In genomic region chr11:2702771-2703486, GRCh38 we compare ENCODE assay signal across 16 cellular contexts. TPM values are rescaled to one million over a fixed set of nuclear protein-coding genes. Genes with fewer than 3 reads are reported as not detected.
DNase-seq lines count a peak whose midpoint lies in the region; ATAC-seq, FAIRE-seq and TF ChIP-seq lines count a peak whose summit lies in the region.
"Had no signal": no experiment of that assay in that cellular context is flagged by ENCODE, and none has a peak within 500 bp of the region (broad histone marks: within the 10 kb centered on the region; RNA-seq: fewer than 3 reads in every experiment).

No MANE protein-coding gene starts in this region.

- WGBS in H1 (ENCODE audit: extremely low coverage in 1 of 2, insufficient coverage in 1 of 2, insufficient read length in 1 of 2, insufficient replicate concordance in 2 of 2, low coverage in 1 of 2, low lambda C conversion rate in 2 of 2, missing lambda C conversion rate in 1 of 2), 2 experiments: 72% methylated on average over 19 of the region's 19 CpGs; no CpG with 5 or more reads in 1 of the 2 experiments

- H3K9me3 Mint-ChIP-seq in neural crest cell: no peaks in the 10 kb centered on the region
- H3K9me3 Mint-ChIP-seq in activated T-helper 17 cell treated with anti-CD3 and anti-CD28 coated beads, Interleukin-2, amount 50 U/mL, for 72 hours: no peaks in the 10 kb centered on the region

- peaks cover 0 to 13% of the 10 kb centered on the region in 2 experiments; a peak in 2 of 4 replicates for H3K79me2 ChIP-seq in H1 (ENCODE audit: control insufficient read depth in 1 of 2, insufficient read depth in 2 of 2, low read length in 2 of 2)

- peak overlapping the region; percentile 32 for H3K4ac ChIP-seq in H1 (replicated peaks; ENCODE audit: insufficient read length, low read depth, low read length)

- TF ChIP-seq POLR2A in H1 (IDR thresholded peaks at IDR 0.05; ENCODE audit: control extremely low read depth in 1 of 2, low read depth in 2 of 2, low read length in 2 of 2) (no peak), GM12891 (IDR thresholded peaks at IDR 0.05; ENCODE audit: low read depth, low read length) (no peak)

- H4K8ac ChIP-seq in H1 (ENCODE audit: extremely low read depth, insufficient read depth, low read length): no peak overlapping the region; the same call in 1 of the 2 replicates

- H3K27me3 ChIP-seq in left ventricle myocardium inferior (ENCODE audit: low read depth) (no peaks in the 10 kb centered on the region), right atrium auricular region (no peaks in the 10 kb centered on the region), H1 (replicated peaks in 1 of 4; ENCODE audit: control insufficient read depth in 3 of 4, extremely low read depth in 1 of 4, insufficient read depth in 3 of 4, low read length in 3 of 4) (peaks cover 5 to 56% (median 32%) of the 10 kb centered on the region in 4 experiments)
- H3K27me3 ChIP-seq: vagina had no signal

- no peak overlapping the region for H3K27ac Mint-ChIP-seq in neural crest cell (ENCODE audit: unreplicated experiment)
- H3K27ac Mint-ChIP-seq in activated T-helper 17 cell treated with anti-CD3 and anti-CD28 coated beads, Interleukin-2, amount 50 U/mL, for 72 hours: no peak overlapping the region
- H3K27ac Mint-ChIP-seq: activated CD4-positive, alpha-beta T cell treated with anti-CD3 and anti-CD28 coated beads, Interleukin-2, amount 10 ng/mL, durations not matched to agents 7 days and 5 days; activated naive CD8-positive, alpha-beta T cell treated with anti-CD3 and anti-CD28 coated beads, Interleukin-2, amount 10 ng/mL, durations not matched to agents 7 days and 5 days had no signal

- no peak overlapping the region for H2AFZ ChIP-seq in H1 (ENCODE audit: low read length)

- H2BK5ac ChIP-seq in H1 (ENCODE audit: low read depth, low read length): peak overlapping the region; percentile 71; the same call in 1 of the 2 replicates

- peak; percentile 5 for DNase-seq in left ventricle myocardium inferior
- no peak for DNase-seq in right atrium auricular region (ENCODE audit: low spot score)
- DNase-seq in H1 (ENCODE audit: low read depth in 1 of 2, low spot score in 2 of 2): no peak
- no peak for DNase-seq in neural crest cell (ENCODE audit: low read depth, low spot score)
- no peak for DNase-seq in DMS53 (lab: John Stamatoyannopoulos, UW)
- no peak for DNase-seq in GM12891 (ENCODE audit: insufficient read length, low spot score)
- DNase-seq: activated CD4-positive, alpha-beta T cell treated with anti-CD3 and anti-CD28 coated beads, Interleukin-2, amount 10 ng/mL, durations not matched to agents 7 days and 5 days; activated naive CD8-positive, alpha-beta T cell treated with anti-CD3 and anti-CD28 coated beads, Interleukin-2, amount 10 ng/mL, durations not matched to agents 7 days and 5 days; activated T-cell treated with anti-CD3 and anti-CD28 coated beads for 4 hours; NCI-H1105 had no signal

- peaks cover 13% of the 10 kb centered on the region for H3K27me3 Mint-ChIP-seq in neural crest cell (ENCODE audit: low read depth)
- no peaks in the 10 kb centered on the region for H3K27me3 Mint-ChIP-seq in activated T-helper 17 cell treated with anti-CD3 and anti-CD28 coated beads, Interleukin-2, amount 50 U/mL, for 72 hours

- H4K20me1 ChIP-seq in H1 (replicated peaks in 1 of 2; ENCODE audit: control insufficient read depth in 1 of 2, insufficient read depth in 2 of 2, low read length in 2 of 2): peaks cover 2 to 4% of the 10 kb centered on the region in 2 experiments

- POLR2A ChIA-PET in H1 (lab: Charles Lee; ENCODE audit: partially characterized antibody): interaction anchor here (0.7 to 2.0 kb wide), 5 partner anchors 9 to 182 kb away, joined by 3 to 11 read pairs (median 3); partner anchors contain the start of gene CDKN1C

- TF ChIP-seq RAD21 in H1 (IDR thresholded peaks at IDR 0.05 in 1 of 2, conservative IDR thresholded peaks at IDR 0.05 in 1 of 2; ENCODE audit: low read depth in 2 of 2, low read length in 2 of 2): no peak

- FAIRE-seq in H1 (lab: Jason Lieb, UNC) (no peak), GM12891 (lab: Jason Lieb, UNC) (no peak)
- FAIRE-seq: bronchial epithelial cell, D721Med, GM18507 had no signal

- H3K18ac ChIP-seq in H1 (ENCODE audit: extremely low read depth, low read length): peak overlapping the region; percentile 48

- H3K23me2 ChIP-seq in H1 (ENCODE audit: low read depth, low read length): peaks cover 5% of the 10 kb centered on the region; the same call in 1 of the 2 replicates

- intact Hi-C loops in left ventricle myocardium inferior (cut with micrococcal nuclease): no loop called here

- peak overlapping the region; percentile 72 for H4K91ac ChIP-seq in H1 (replicated peaks; ENCODE audit: insufficient read length, low read length)

- H3K4me1 Mint-ChIP-seq in neural crest cell: peaks cover 39% of the 10 kb centered on the region
- peaks cover 4% of the 10 kb centered on the region for H3K4me1 Mint-ChIP-seq in activated T-helper 17 cell treated with anti-CD3 and anti-CD28 coated beads, Interleukin-2, amount 50 U/mL, for 72 hours

- no peak for TF ChIP-seq EP300 in H1 (IDR thresholded peaks at IDR 0.05; ENCODE audit: borderline replicate concordance in 1 of 2, low read depth in 2 of 2, low read length in 2 of 2)

- TF ChIP-seq CTCF in left ventricle myocardium inferior (IDR thresholded peaks at IDR 0.05; ENCODE audit: borderline replicate concordance): no peak
- TF ChIP-seq CTCF in right atrium auricular region (IDR thresholded peaks at IDR 0.05): no peak
- no peak for TF ChIP-seq CTCF in H1 (IDR thresholded peaks at IDR 0.05; ENCODE audit: control extremely low read depth in 1 of 3, insufficient read depth in 1 of 3, low read depth in 1 of 3, low read length in 3 of 3)
- no peak for TF ChIP-seq CTCF in neural crest cell (conservative IDR thresholded peaks at IDR 0.05)

- H3K9me3 ChIP-seq in left ventricle myocardium inferior (replicated peaks): peaks cover 7% of the 10 kb centered on the region
- H3K9me3 ChIP-seq in right atrium auricular region: no peaks in the 10 kb centered on the region
- H3K9me3 ChIP-seq in H1 (ENCODE audit: insufficient read depth in 2 of 2, low read depth in 1 of 2, low read length in 1 of 2): peaks cover 5 to 12% of the 10 kb centered on the region in 2 experiments; a peak in 3 of 4 replicates
- H3K9me3 ChIP-seq: vagina had no signal

- no peak for ATAC-seq in activated T-helper 17 cell treated with anti-CD3 and anti-CD28 coated beads, Interleukin-2, amount 50 U/mL, for 72 hours (replicated peaks)
- ATAC-seq in GM21528 (IDR thresholded peaks at IDR 0.05; ENCODE audit: low FRiP score, unreplicated experiment): no peak

- no peak overlapping the region for H3K23ac ChIP-seq in H1 (ENCODE audit: insufficient read length)

- peak overlapping the region; percentile 81 for H3K4me3 Mint-ChIP-seq in neural crest cell
- H3K4me3 Mint-ChIP-seq in activated T-helper 17 cell treated with anti-CD3 and anti-CD28 coated beads, Interleukin-2, amount 50 U/mL, for 72 hours: no peak overlapping the region
- H3K4me3 Mint-ChIP-seq: activated CD4-positive, alpha-beta T cell treated with anti-CD3 and anti-CD28 coated beads, Interleukin-2, amount 10 ng/mL, durations not matched to agents 7 days and 5 days; activated naive CD8-positive, alpha-beta T cell treated with anti-CD3 and anti-CD28 coated beads, Interleukin-2, amount 10 ng/mL, durations not matched to agents 7 days and 5 days had no signal

- H4K5ac ChIP-seq in H1 (ENCODE audit: insufficient read length, low read depth, low read length): no peak overlapping the region

- H3K36me3 Mint-ChIP-seq in neural crest cell (ENCODE audit: low read depth): no peaks in the 10 kb centered on the region
- no peaks in the 10 kb centered on the region for H3K36me3 Mint-ChIP-seq in activated T-helper 17 cell treated with anti-CD3 and anti-CD28 coated beads, Interleukin-2, amount 50 U/mL, for 72 hours (ENCODE audit: low read depth)

- no peaks in the 10 kb centered on the region for H3K79me1 ChIP-seq in H1 (ENCODE audit: low read depth, low read length)

- no peak overlapping the region for H2BK120ac ChIP-seq in H1 (replicated peaks; ENCODE audit: low read depth, low read length)

- no peak overlapping the region for H3K9ac ChIP-seq in H1 (replicated peaks in 1 of 4; ENCODE audit: extremely low read depth in 1 of 4, low read depth in 3 of 4, low read length in 3 of 4)

- H3K4me3 ChIP-seq in left ventricle myocardium inferior (no peak overlapping the region), right atrium auricular region (no peak overlapping the region), H1 (ENCODE audit: extremely low read depth in 1 of 4, insufficient read depth in 2 of 4, low read depth in 3 of 4, low read length in 4 of 4) (0 out of 8 replicates have a peak overlapping the region, but pooled peaks of 1 of the 4 experiments have one; percentile 28)
- H3K4me3 ChIP-seq: vagina had no signal

- H3K14ac ChIP-seq in H1 (ENCODE audit: insufficient read length): no peak overlapping the region

- H3K36me3 ChIP-seq in left ventricle myocardium inferior: no peaks in the 10 kb centered on the region
- H3K36me3 ChIP-seq in right atrium auricular region: no peaks in the 10 kb centered on the region
- H3K36me3 ChIP-seq in H1 (ENCODE audit: control insufficient read depth in 2 of 4, insufficient read depth in 4 of 4, low read length in 3 of 4): peaks cover 0 to 3% (median 0%) of the 10 kb centered on the region in 4 experiments; a peak in 1 of 8 replicates
- H3K36me3 ChIP-seq: vagina had no signal

- 0 out of 4 replicates have a peak overlapping the region, but pooled peaks of 1 of the 2 experiments have one; percentile 40 for H3K4me2 ChIP-seq in H1 (ENCODE audit: insufficient read depth in 1 of 2, low read depth in 2 of 2, low read length in 2 of 2)

- peak overlapping the region; percentile 99 for H2BK15ac ChIP-seq in H1 (ENCODE audit: low read length)

- peak overlapping the region; percentile 93 for H2BK20ac ChIP-seq in H1 (ENCODE audit: low read length)

- H3K27ac ChIP-seq in left ventricle myocardium inferior (replicated peaks): no peak overlapping the region
- no peak overlapping the region for H3K27ac ChIP-seq in right atrium auricular region
- H3K27ac ChIP-seq in H1 (ENCODE audit: low read depth, low read length): no peak overlapping the region
- H3K27ac ChIP-seq: vagina had no signal

- no peak overlapping the region; the same call in 1 of the 2 replicates for H2AK5ac ChIP-seq in H1 (ENCODE audit: low read depth, low read length)

- CTCF ChIA-PET in H1 (lab: Charles Lee; ENCODE audit: partially characterized antibody): interaction anchor here (0.7 to 3.1 kb wide), 12 partner anchors 10 to 190 kb away, joined by 3 to 15 read pairs (median 3); no protein-coding TSS in a partner anchor

- H3K56ac ChIP-seq in H1 (replicated peaks; ENCODE audit: insufficient read length, low read depth, low read length): no peak overlapping the region

- H3K4me1 ChIP-seq in left ventricle myocardium inferior (peaks cover 17% of the 10 kb centered on the region), right atrium auricular region (peaks cover 0 to 6% of the 10 kb centered on the region in 2 donors), H1 (replicated peaks in 1 of 4; ENCODE audit: control insufficient read depth in 3 of 4, insufficient read depth in 4 of 4, low read length in 3 of 4) (peaks cover 0 to 24% (median 13%) of the 10 kb centered on the region in 4 experiments; a peak in 6 of 7 replicates)

- peak overlapping the region; percentile 85; the same call in 1 of the 2 replicates for H2BK12ac ChIP-seq in H1 (ENCODE audit: low read depth, low read length)

RNA-seq across cellular contexts. Expression of gene KCNQ1OT1, which starts 3.1 kb away (rescaled TPM):
- total RNA-seq in left ventricle myocardium inferior: 0.33 TPM
- total RNA-seq in right atrium auricular region: under 1 TPM; 0.35 to 0.37 TPM
- 1.2 TPM in 2 replicates for total RNA-seq in H1 (2021; fragmentation: NEBNext Ultra II Directional; extraction: Animal tissue kit (Norgen Biotek cat#: 25700))
- polyA plus RNA-seq in H1 (2011; rRNA removed): 0.19 and 0.21 TPM in 2 replicates
- 0.08 TPM for polyA plus RNA-seq in H1 (2011; cell fraction: cytosol; rRNA removed)
- polyA plus RNA-seq in H1 (2011; cell fraction: nucleus; rRNA removed): 2.4 TPM
- polyA plus RNA-seq in H1 (2012, experiment 1 of 2): 0.19 to 0.30 TPM (median 0.24 TPM) in 4 replicates
- polyA plus RNA-seq in H1 (2012, experiment 2 of 2): 0.01 TPM
- polyA plus RNA-seq in H1 (2013, experiment 1 of 2): 0.20 TPM
- polyA plus RNA-seq in H1 (2013, experiment 2 of 2): 0.13 TPM
- polyA minus RNA-seq in H1 (2011; rRNA and poly(A)+ RNA removed): 6.2 and 7.3 TPM in 2 replicates
- polyA minus RNA-seq in H1 (2011; cell fraction: cytosol; rRNA and poly(A)+ RNA removed): 1.0 TPM
- 21.4 TPM for polyA minus RNA-seq in H1 (2011; cell fraction: nucleus; rRNA and poly(A)+ RNA removed)
- 2.3 TPM in 2 replicates for total RNA-seq in neural crest cell
- 0.10 TPM for polyA plus RNA-seq in GM12891 (2012; ENCODE audit: low read depth, missing spikeins)
- under 1 TPM; 0.24 to 0.64 TPM for total RNA-seq in activated T-helper 17 cell treated with anti-CD3 and anti-CD28 coated beads, Interleukin-2, amount 50 U/mL, for 72 hours
